ENCODE assay signal across 14 cellular contexts in the genomic region with DNA sequence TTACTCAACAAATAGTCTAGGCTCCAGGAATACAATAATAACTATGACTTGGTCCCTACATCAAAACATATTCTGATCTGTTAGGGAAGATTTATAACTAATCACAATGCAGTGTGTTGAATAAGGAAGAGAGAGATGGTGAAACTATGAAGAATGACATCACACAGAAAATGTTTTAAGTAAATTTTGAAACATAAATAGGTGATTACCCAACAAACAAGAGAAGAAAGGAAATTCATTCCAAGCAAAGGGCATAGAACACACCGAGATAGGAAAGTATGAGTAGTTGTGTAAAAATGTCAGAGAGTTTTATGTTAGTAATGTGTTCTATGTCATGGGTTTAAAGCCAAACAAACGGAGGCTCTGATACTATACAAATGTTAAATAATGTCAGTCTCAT. TPM values are rescaled to one million over a fixed set of nuclear protein-coding genes. Genes with fewer than 3 reads are reported as not detected.
DNase-seq lines count a peak whose midpoint lies in the region; ATAC-seq and TF ChIP-seq lines count a peak whose summit lies in the region.
"Had no signal": no experiment of that assay in that cellular context is flagged by ENCODE, and none has a peak within 500 bp of the region (broad histone marks: within the 10 kb centered on the region; RNA-seq: fewer than 3 reads in every experiment).

No MANE protein-coding gene starts in this region.

- no peak for TF ChIP-seq CTCF in MCF 10A (IDR thresholded peaks at IDR 0.05; ENCODE audit: unreplicated experiment)
- TF ChIP-seq CTCF in breast epithelium (IDR thresholded peaks at IDR 0.05): no peak
- no peak for TF ChIP-seq CTCF in RWPE2 (IDR thresholded peaks at IDR 0.05; ENCODE audit: poor library complexity, severe bottlenecking)
- no peak for TF ChIP-seq CTCF in fibroblast of villous mesenchyme (IDR thresholded peaks at IDR 0.05; ENCODE audit: insufficient read depth, low read depth, low read length)
- no peak for TF ChIP-seq CTCF in stomach (IDR thresholded peaks at IDR 0.05)

- TF ChIP-seq EP300 in stomach (IDR thresholded peaks at IDR 0.05): no peak

- no peak for TF ChIP-seq POLR2A in breast epithelium (IDR thresholded peaks at IDR 0.05)
- TF ChIP-seq POLR2A in stomach (IDR thresholded peaks at IDR 0.05): no peak

- H3K9me3 Mint-ChIP-seq in MCF 10A (ENCODE audit: unreplicated experiment): no peaks in the 10 kb centered on the region
- H3K9me3 Mint-ChIP-seq: activated CD4-positive, alpha-beta memory T cell treated with anti-CD3 and anti-CD28 coated beads for 36 hours had no signal

- H3K4me1 ChIP-seq in breast epithelium (no peaks in the 10 kb centered on the region), RWPE2 (ENCODE audit: insufficient read depth, poor library complexity, severe bottlenecking) (no peaks in the 10 kb centered on the region), stomach (peaks cover 0 to 30% (median 7%) of the 10 kb centered on the region in 4 donors)
- H3K4me1 ChIP-seq: adrenal gland had no signal

- H3K27me3 Mint-ChIP-seq in MCF 10A (ENCODE audit: insufficient read depth, unreplicated experiment): no peaks in the 10 kb centered on the region
- H3K27me3 Mint-ChIP-seq: activated CD4-positive, alpha-beta memory T cell treated with anti-CD3 and anti-CD28 coated beads for 36 hours had no signal

- BruUV-seq in MCF 10A (replicated peaks; lab: Mats Ljungman, UMichigan): no TSS peak

- CTCF ChIA-PET in MCF 10A (lab: Yijun Ruan, JAX): no interaction called here

- H3K9me3 ChIP-seq in breast epithelium (no peaks in the 10 kb centered on the region), RWPE2 (ENCODE audit: severe bottlenecking) (no peaks in the 10 kb centered on the region), stomach (no peaks in the 10 kb centered on the region)
- H3K9me3 ChIP-seq: adrenal gland, BLaER1 had no signal

- intact Hi-C loops in MCF 10A (cut with micrococcal nuclease): no loop called here
- intact Hi-C loops in breast epithelium (cut with DNase I; ENCODE audit: low total_unique reads): no loop called here
- intact Hi-C loops in stomach (cut with DNase I; ENCODE audit: low total_unique reads): no loop called here

- H3K27ac ChIP-seq in breast epithelium (no peak overlapping the region), RWPE2 (ENCODE audit: poor library complexity, severe bottlenecking) (no peak overlapping the region), stomach (peak overlapping the region in 3 of 5 donors; percentile 6 to 47 (median 40))
- H3K27ac ChIP-seq: adrenal gland, BLaER1 had no signal

- peaks cover 79% of the 10 kb centered on the region for H3K36me3 Mint-ChIP-seq in MCF 10A (ENCODE audit: insufficient read depth, unreplicated experiment)

- peak; percentile 44 for DNase-seq in MCF 10A (ENCODE audit: unreplicated experiment)
- no peak for DNase-seq in breast epithelium (ENCODE audit: low spot score in 2 of 2)
- DNase-seq in RWPE2 (ENCODE audit: low spot score): no peak
- peak; percentile 82 for DNase-seq in fibroblast of villous mesenchyme (ENCODE audit: low read depth)
- no peak for DNase-seq in stomach
- DNase-seq in OCI-M2 (lab: John Stamatoyannopoulos, UW; ENCODE audit: unreplicated experiment): no peak
- DNase-seq in SKM-1 treated with dmso at 0.1 percent for 144 hours (lab: John Stamatoyannopoulos, UW; ENCODE audit: unreplicated experiment): no peak
- no peak for DNase-seq in globus pallidus (ENCODE audit: low spot score)
- DNase-seq: activated CD4-positive, alpha-beta memory T cell treated with anti-CD3 and anti-CD28 coated beads for 36 hours; adrenal gland; GDM1; OCI-M1; T-helper 2 cell had no signal

- POLR2A ChIA-PET in MCF 10A (lab: Yijun Ruan, JAX): interaction anchor here (0.7 to 3.5 kb wide), 2 partner anchors 13 to 27 kb away, joined by 3 to 20 read pairs; a partner anchor contains a TSS

- no peak overlapping the region for H3K4me3 Mint-ChIP-seq in MCF 10A (ENCODE audit: unreplicated experiment)
- H3K4me3 Mint-ChIP-seq: activated CD4-positive, alpha-beta memory T cell treated with anti-CD3 and anti-CD28 coated beads for 36 hours had no signal

- ATAC-seq in RWPE2 (ENCODE audit: low read depth): peak; percentile 81

- H3K36me3 ChIP-seq in breast epithelium (peaks cover 19% of the 10 kb centered on the region), RWPE2 (ENCODE audit: low read depth) (peaks cover 99% of the 10 kb centered on the region), stomach (peaks cover 43 to 99% (median 96%) of the 10 kb centered on the region in 4 donors)

- H3K4me3 ChIP-seq in breast epithelium (no peak overlapping the region), RWPE2 (ENCODE audit: severe bottlenecking) (no peak overlapping the region), fibroblast of villous mesenchyme (ENCODE audit: low read depth, low read length) (no peak overlapping the region), stomach (no peak overlapping the region)
- H3K4me3 ChIP-seq: adrenal gland, BLaER1 had no signal

- no peak overlapping the region for H3K27ac Mint-ChIP-seq in MCF 10A (ENCODE audit: low read depth, unreplicated experiment)

- 30 to 50% (median 38%) methylated on average over 2 of the region's 2 CpGs for WGBS in stomach, 5 donors

- H3K27me3 ChIP-seq in breast epithelium: no peaks in the 10 kb centered on the region
- no peaks in the 10 kb centered on the region for H3K27me3 ChIP-seq in RWPE2 (ENCODE audit: insufficient read depth, poor library complexity, severe bottlenecking)
- H3K27me3 ChIP-seq in stomach: no peaks in the 10 kb centered on the region
- H3K27me3 ChIP-seq: adrenal gland, BLaER1 had no signal

- H3K4me1 Mint-ChIP-seq in MCF 10A (ENCODE audit: insufficient read depth, unreplicated experiment): peaks cover 12% of the 10 kb centered on the region

RNA-seq across cellular contexts. Expression of a gene that starts 13.4 kb away (rescaled TPM):
- total RNA-seq in MCF 10A (2022): 58.5 and 62.1 TPM in 2 replicates
- total RNA-seq in breast epithelium: 100 to 1,000 TPM in 1 of 3 donors, 10 to 100 TPM in 2; 55.1 to 101 (median 56.1) TPM
- total RNA-seq in fibroblast of villous mesenchyme: 27.7 and 47.9 TPM in 2 replicates
- 10 to 100 TPM; 12.1 to 79.9 (median 45.5) TPM for total RNA-seq in stomach
- 100 to 1,000 TPM in 1 of 3 donors, 10 to 100 TPM in 2; 38.1 to 239 (median 80.2) TPM for polyA plus RNA-seq in stomach

RNA-seq across cellular contexts. Expression of a gene that starts 57.7 kb away (rescaled TPM):
- total RNA-seq in MCF 10A (2022) (1.8 and 2.6 TPM in 2 replicates), breast epithelium (10 to 100 TPM in 2 of 3 donors, 1 to 10 TPM in 1; 4.2 to 31.9 (median 27.9) TPM), fibroblast of villous mesenchyme (under 0.01 and 0.43 TPM in 2 replicates), stomach (10 to 100 TPM in 4 of 5 donors, under 1 TPM in 1; 0.58 to 70.1 (median 52.4) TPM)
- polyA plus RNA-seq in stomach: 10 to 100 TPM; 16.5 to 68.4 (median 43.8) TPM

Comparison
In these comparisons a context has a peak if more than half of its experiments do, and no peak if none do; other contexts are left out.
1. DNase-seq: peak in MCF 10A (single experiment) and fibroblast of villous mesenchyme (single experiment); none in breast epithelium (0 of 2), RWPE2 (single experiment), stomach (single experiment), OCI-M2 (single experiment), SKM-1 treated with dmso at 0.1 percent for 144 hours (single experiment) and globus pallidus (single experiment).
2. H3K27ac ChIP-seq: peak in stomach (3 of 5); none in breast epithelium (0 of 2) and RWPE2 (single experiment).